ENCODE assay signal across 8 cellular contexts in genomic region chr13:19959141-19959830, GRCh38. TPM values are rescaled to one million over a fixed set of nuclear protein-coding genes. Genes with fewer than 3 reads are reported as not detected.
DNase-seq lines count a peak whose midpoint lies in the region; ATAC-seq, FAIRE-seq and TF ChIP-seq lines count a peak whose summit lies in the region.

No MANE protein-coding gene starts in this region.

- H3K4me3 Mint-ChIP-seq in WTC11, result peak overlapping the region; percentile 96

- no peaks in the 10 kb centered on the region for H3K27me3 ChIP-seq in mammary epithelial cell (ENCODE audit: insufficient read depth, low read length)
- no peaks in the 10 kb centered on the region for H3K27me3 ChIP-seq in keratinocyte (ENCODE audit: control insufficient read depth, extremely low read depth, insufficient read depth, low read length)

- BruUV-seq in mammary epithelial cell (replicated peaks; lab: Mats Ljungman, UMichigan), result no TSS peak

- no peak for FAIRE-seq in keratinocyte (lab: Jason Lieb, UNC)

- peaks cover 5% of the 10 kb centered on the region for H3K36me3 ChIP-seq in mammary epithelial cell (ENCODE audit: insufficient read depth, low read length)
- H3K36me3 ChIP-seq in keratinocyte (ENCODE audit: control insufficient read depth in 2 of 2, extremely low read depth in 1 of 2, insufficient read depth in 2 of 2, low read length in 2 of 2), result peaks cover 3 to 4% of the 10 kb centered on the region in 2 experiments

- ATAC-seq in WTC11, result no peak; the same call in 1 of the 2 replicates
- no peak for ATAC-seq in GM18861 (IDR thresholded peaks at IDR 0.05; ENCODE audit: unreplicated experiment)

- H3K9ac ChIP-seq in mammary epithelial cell (ENCODE audit: insufficient read depth, low read length), result peak overlapping the region; percentile 84
- H3K9ac ChIP-seq in keratinocyte (ENCODE audit: control insufficient read depth, extremely low read depth, insufficient read depth, low read length), result peak overlapping the region; percentile 86

- POLR2A ChIA-PET in WTC11 (lab: Charles Lee), result interaction anchor here (0.5 to 1.0 kb wide), 4 partner anchors 96 to 467 kb away, joined by 3 to 6 read pairs (median 6); partner anchors contain the start of gene ZMYM5

- H3K36me3 Mint-ChIP-seq in WTC11, result peaks cover 32% of the 10 kb centered on the region

- CTCF ChIA-PET in WTC11 (lab: Charles Lee), result interaction anchor here (0.7 to 1.1 kb wide), 13 partner anchors 9 to 182 kb away, joined by 3 to 13 read pairs (median 4); no protein-coding TSS in a partner anchor
- CTCF ChIA-PET in mammary epithelial cell (lab: Charles Lee; ENCODE audit: low non-redundant PET), result interaction anchor here (0.7 to 0.8 kb wide), 2 partner anchors 32 to 1424 kb away, joined by 4 to 5 read pairs; no protein-coding TSS in a partner anchor

- dilution Hi-C loops in mammary epithelial cell (cut with HindIII; ENCODE audit: low sequenced_read_pairs), result no loop called here
- dilution Hi-C loops in keratinocyte (cut with MboI; ENCODE audit: extremely low pct_ligation_motif_present, low sequenced_read_pairs), result loop anchor here (25.0 kb wide), 1 partner anchor 122 kb away; no protein-coding TSS in a partner anchor

- H3K27ac Mint-ChIP-seq in WTC11, result peak overlapping the region; percentile 95

- H3K9me3 Mint-ChIP-seq in WTC11, result peaks cover 8% of the 10 kb centered on the region; the same call in 1 of the 2 replicates

- no peaks in the 10 kb centered on the region; the same call in 1 of the 2 replicates for H3K27me3 Mint-ChIP-seq in WTC11 (ENCODE audit: low read depth)

- WGBS in mammary epithelial cell (ENCODE audit: low coverage, missing lambda C conversion rate), result 0% methylated on average over 5 of the region's 61 CpGs

- H3K9me1 ChIP-seq in keratinocyte (ENCODE audit: control insufficient read depth, extremely low read depth, insufficient read depth, low read length), result no peaks in the 10 kb centered on the region

- H4K20me1 ChIP-seq in mammary epithelial cell (ENCODE audit: insufficient read depth, low read length), result no peaks in the 10 kb centered on the region
- peaks cover 2% of the 10 kb centered on the region for H4K20me1 ChIP-seq in keratinocyte (ENCODE audit: control insufficient read depth, extremely low read depth, insufficient read depth, low read length)

- TF ChIP-seq CTCF in WTC11 (IDR thresholded peaks at IDR 0.05), result no peak
- peak in 1 of 2 donors; percentile 25 for TF ChIP-seq CTCF in mammary epithelial cell (conservative IDR thresholded peaks at IDR 0.05 in 1 of 2, IDR thresholded peaks at IDR 0.05 in 1 of 2; ENCODE audit: extremely low read depth in 1 of 2, insufficient read depth in 1 of 2, low read depth in 1 of 2, low read length in 2 of 2)
- TF ChIP-seq CTCF in keratinocyte (optimal IDR thresholded peaks at IDR 0.05 in 1 of 3, IDR thresholded peaks at IDR 0.05 in 1 of 3, conservative IDR thresholded peaks at IDR 0.05 in 1 of 3; ENCODE audit: extremely low read depth in 1 of 3, insufficient read depth in 2 of 3, low read length in 3 of 3), result peak in 2 of 3 experiments; percentile 18 to 35

- H3K4me2 ChIP-seq in mammary epithelial cell (ENCODE audit: insufficient read depth, low read depth, low read length) (peak overlapping the region; percentile 90), keratinocyte (ENCODE audit: control insufficient read depth, extremely low read depth, insufficient read depth, low read depth, low read length) (peak overlapping the region; percentile 90)

- DNase-seq in AG08395 (ENCODE audit: low spot score) (peak; percentile 42), GM19240 (ENCODE audit: insufficient read length, low spot score) (peak; percentile 18), MV-4-11 (lab: John Stamatoyannopoulos, UW) (peak; percentile 46), WTC11 (ENCODE audit: low spot score) (peak; percentile 65), mammary epithelial cell (peak; percentile 34), keratinocyte (ENCODE audit: low read depth, low spot score) (no peak)
- DNase-seq in stimulated activated CD4-positive, alpha-beta T cell treated with anti-CD3 and anti-CD28 coated beads, Interleukin-15, amount 100 ng/mL, for 1 hour (ENCODE audit: low read depth in 1 of 2, low spot score in 1 of 2), result peak; percentile 42 to 58

- H3K27ac ChIP-seq in mammary epithelial cell (ENCODE audit: insufficient read depth, low read depth, low read length) (peak overlapping the region; percentile 78), keratinocyte (ENCODE audit: control insufficient read depth, insufficient read depth, low read length) (peak overlapping the region; percentile 87)

- H2AFZ ChIP-seq in mammary epithelial cell (ENCODE audit: low read depth, low read length) (peak overlapping the region; percentile 98), keratinocyte (ENCODE audit: control insufficient read depth, low read length) (peak overlapping the region; percentile 91)

- H3K79me2 ChIP-seq in mammary epithelial cell (ENCODE audit: insufficient read depth, low read length) (peaks cover 45% of the 10 kb centered on the region), keratinocyte (ENCODE audit: control insufficient read depth, insufficient read depth, low read length) (peaks cover 37% of the 10 kb centered on the region)

- intact Hi-C loops in mammary epithelial cell (cut with micrococcal nuclease), result loop anchor here (5.0 kb wide), 1 partner anchor 47 kb away; no protein-coding TSS in a partner anchor

- peaks cover 28% of the 10 kb centered on the region for H3K4me1 Mint-ChIP-seq in WTC11

- H3K9me3 ChIP-seq in mammary epithelial cell (replicated peaks; ENCODE audit: insufficient read depth, low read length) (no peaks in the 10 kb centered on the region), keratinocyte (ENCODE audit: control insufficient read depth, low read depth, low read length) (no peaks in the 10 kb centered on the region)

- H3K4me3 ChIP-seq in mammary epithelial cell (replicated peaks in 1 of 3; ENCODE audit: insufficient read depth in 1 of 3, low read depth in 2 of 3, low read length in 3 of 3) (peak overlapping the region; percentile 60 to 96 (median 94)), keratinocyte (ENCODE audit: control insufficient read depth in 2 of 3, extremely low read depth in 1 of 3, insufficient read depth in 2 of 3, low read depth in 1 of 3, low read length in 3 of 3) (peak overlapping the region; percentile 68 to 91 (median 76))

- peaks cover 23% of the 10 kb centered on the region for H3K4me1 ChIP-seq in mammary epithelial cell (ENCODE audit: insufficient read depth, low read length)
- peaks cover 7% of the 10 kb centered on the region for H3K4me1 ChIP-seq in keratinocyte (ENCODE audit: control insufficient read depth, extremely low read depth, insufficient read depth, low read length)

- in situ Hi-C loops in mammary epithelial cell (cut with MboI; ENCODE audit: low sequenced_read_pairs in 2 of 2), result no loop called here

TF ChIP-seq in WTC11, 78 proteins besides CTCF, POLR2A, EP300 and RAD21 (continues in another document):
- TF ChIP-seq, protein P1, sequence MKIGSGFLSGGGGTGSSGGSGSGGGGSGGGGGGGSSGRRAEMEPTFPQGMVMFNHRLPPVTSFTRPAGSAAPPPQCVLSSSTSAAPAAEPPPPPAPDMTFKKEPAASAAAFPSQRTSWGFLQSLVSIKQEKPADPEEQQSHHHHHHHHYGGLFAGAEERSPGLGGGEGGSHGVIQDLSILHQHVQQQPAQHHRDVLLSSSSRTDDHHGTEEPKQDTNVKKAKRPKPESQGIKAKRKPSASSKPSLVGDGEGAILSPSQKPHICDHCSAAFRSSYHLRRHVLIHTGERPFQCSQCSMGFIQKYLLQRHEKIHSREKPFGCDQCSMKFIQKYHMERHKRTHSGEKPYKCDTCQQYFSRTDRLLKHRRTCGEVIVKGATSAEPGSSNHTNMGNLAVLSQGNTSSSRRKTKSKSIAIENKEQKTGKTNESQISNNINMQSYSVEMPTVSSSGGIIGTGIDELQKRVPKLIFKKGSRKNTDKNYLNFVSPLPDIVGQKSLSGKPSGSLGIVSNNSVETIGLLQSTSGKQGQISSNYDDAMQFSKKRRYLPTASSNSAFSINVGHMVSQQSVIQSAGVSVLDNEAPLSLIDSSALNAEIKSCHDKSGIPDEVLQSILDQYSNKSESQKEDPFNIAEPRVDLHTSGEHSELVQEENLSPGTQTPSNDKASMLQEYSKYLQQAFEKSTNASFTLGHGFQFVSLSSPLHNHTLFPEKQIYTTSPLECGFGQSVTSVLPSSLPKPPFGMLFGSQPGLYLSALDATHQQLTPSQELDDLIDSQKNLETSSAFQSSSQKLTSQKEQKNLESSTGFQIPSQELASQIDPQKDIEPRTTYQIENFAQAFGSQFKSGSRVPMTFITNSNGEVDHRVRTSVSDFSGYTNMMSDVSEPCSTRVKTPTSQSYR (CRISPR knock-in tag; IDR thresholded peaks at IDR 0.05), result no peak
- TF ChIP-seq ZNF219 (CRISPR knock-in tag; IDR thresholded peaks at IDR 0.05; ENCODE audit: borderline replicate concordance) (no peak), CREB1 (CRISPR knock-in tag; IDR thresholded peaks at IDR 0.05) (no peak), SOX15 (CRISPR knock-in tag; IDR thresholded peaks at IDR 0.05) (no peak), ZNF232 (CRISPR knock-in tag; IDR thresholded peaks at IDR 0.05) (no peak), NFATC4 (CRISPR knock-in tag; IDR thresholded peaks at IDR 0.05) (no peak), ZNF138 (CRISPR knock-in tag; conservative IDR thresholded peaks at IDR 0.05) (no peak), NFE2L1 (CRISPR knock-in tag; IDR thresholded peaks at IDR 0.05) (no peak), GRHL2 (CRISPR knock-in tag; IDR thresholded peaks at IDR 0.05; ENCODE audit: insufficient replicate concordance, severe bottlenecking) (no peak), NR3C1 (CRISPR knock-in tag; conservative IDR thresholded peaks at IDR 0.05; ENCODE audit: low read depth) (no peak)
- TF ChIP-seq, protein P2, sequence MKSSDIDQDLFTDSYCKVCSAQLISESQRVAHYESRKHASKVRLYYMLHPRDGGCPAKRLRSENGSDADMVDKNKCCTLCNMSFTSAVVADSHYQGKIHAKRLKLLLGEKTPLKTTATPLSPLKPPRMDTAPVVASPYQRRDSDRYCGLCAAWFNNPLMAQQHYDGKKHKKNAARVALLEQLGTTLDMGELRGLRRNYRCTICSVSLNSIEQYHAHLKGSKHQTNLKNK (CRISPR knock-in tag; IDR thresholded peaks at IDR 0.05), result no peak

RNA-seq across cellular contexts. Expression of gene ZMYM2, which starts 0.8 kb away (rescaled TPM):
- total RNA-seq in WTC11 (2021) (159 to 181 TPM (median 176 TPM) in 3 replicates), mammary epithelial cell (10 to 100 TPM; 49.7 to 75.7 TPM)
- polyA plus RNA-seq in mammary epithelial cell (12.7 TPM), keratinocyte (21.9 to 51.3 TPM (median 37.6 TPM) in 3 replicates)
- polyA minus RNA-seq in mammary epithelial cell (28.9 TPM), keratinocyte (9.8 to 72.2 TPM (median 39.1 TPM) in 3 replicates)
- polyA plus RNA-seq in keratinocyte (2011; ENCODE audit: low read depth), result 122 TPM
- 12.2 and 26.5 TPM in 2 replicates for polyA plus RNA-seq in keratinocyte (2011; cell fraction: cytosol; rRNA removed)
- 59.0 and 83.6 TPM in 2 replicates for polyA plus RNA-seq in keratinocyte (2011; cell fraction: nucleus; rRNA removed)
- 23.0 and 55.5 TPM in 2 replicates for polyA plus RNA-seq in keratinocyte (2012; ENCODE audit: low replicate concordance)
- polyA minus RNA-seq in keratinocyte (2011; cell fraction: cytosol; rRNA and poly(A)+ RNA removed), result 21.5 TPM
- 64.6 and 123 TPM in 2 replicates for polyA minus RNA-seq in keratinocyte (2011; cell fraction: nucleus; rRNA and poly(A)+ RNA removed)
